ENCODE assay signal across 22 cellular contexts in the genomic region with DNA sequence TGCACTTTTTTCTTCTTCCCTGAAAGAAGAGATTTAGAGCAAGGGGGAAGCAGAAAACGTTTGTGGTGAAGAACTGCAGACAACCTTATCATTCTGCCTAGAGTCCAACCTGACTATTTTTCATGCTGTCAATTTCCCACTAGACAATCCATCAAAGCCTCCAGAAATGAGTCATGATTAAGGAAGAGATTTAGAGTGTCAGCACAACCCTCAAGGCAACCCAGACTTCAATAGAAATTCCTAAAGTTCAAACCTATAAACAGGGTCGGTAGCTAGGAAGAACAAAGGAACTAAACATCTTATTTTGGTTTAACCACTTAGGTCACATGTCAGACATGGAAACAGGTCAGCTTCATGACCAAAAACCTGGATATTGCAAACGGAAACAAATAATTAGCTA.
A peak's percentile ranks its signal among the peaks of the same experiment; 100 is the strongest.
DNase-seq lines count a peak whose midpoint lies in the region; ATAC-seq, FAIRE-seq and TF ChIP-seq lines count a peak whose summit lies in the region.
"Had no signal": no experiment of that assay in that cellular context is flagged by ENCODE, and none has a peak within 500 bp of the region (broad histone marks: within the 10 kb centered on the region; RNA-seq: fewer than 3 reads in every experiment).

No MANE protein-coding gene starts in this region.

- H3K4me1 ChIP-seq in HepG2 (ENCODE audit: insufficient read depth, low read length) (peaks cover 26% of the 10 kb centered on the region), right lobe of liver (no peaks in the 10 kb centered on the region), foreskin keratinocyte (peaks cover 14% of the 10 kb centered on the region)
- no peaks in the 10 kb centered on the region for H3K4me1 ChIP-seq in CD4-positive, alpha-beta memory T cell (ENCODE audit: insufficient read depth, low read length)
- H3K4me1 ChIP-seq: BLaER1 treated with 17β-estradiol and CSF1 and Interleukin-3, amounts not matched to agents 10 nM and 100 nM; body of pancreas; testis had no signal

- H3K36me3 ChIP-seq in HepG2 (replicated peaks in 1 of 2; ENCODE audit: control insufficient read depth in 1 of 2, insufficient read depth in 2 of 2, low read length in 2 of 2) (no peaks in the 10 kb centered on the region), right lobe of liver (no peaks in the 10 kb centered on the region)
- H3K36me3 ChIP-seq in CD4-positive, alpha-beta memory T cell (ENCODE audit: insufficient read depth, low read length): no peaks in the 10 kb centered on the region

- H3K4me3 Mint-ChIP-seq in type B pancreatic cell: peak overlapping the region; percentile 24
- no peak overlapping the region for H3K4me3 Mint-ChIP-seq in CD4-positive, alpha-beta memory T cell
- H3K4me3 Mint-ChIP-seq: activated naive CD8-positive, alpha-beta T cell treated with anti-CD3 and anti-CD28 coated beads, Interleukin-2, amount 10 ng/mL, durations not matched to agents 7 days and 5 days; T-helper 1 cell treated with Interleukin-12 subunit alpha and Interleukin-12 subunit beta and Interleukin-4 antibody, amounts not matched to agents 30 μg/mL and 1 μg/mL, for 36 hours had no signal

- H2AFZ ChIP-seq in HepG2 (ENCODE audit: low read length): no peak overlapping the region

- no peak for TF ChIP-seq EP300 in HepG2 (IDR thresholded peaks at IDR 0.05; ENCODE audit: low read depth in 2 of 2, low read length in 2 of 2)
- TF ChIP-seq EP300 in HepG2 (CRISPR knock-in tag; IDR thresholded peaks at IDR 0.05; ENCODE audit: borderline replicate concordance): no peak

- TF ChIP-seq CTCF in HepG2 (CRISPR knock-in tag; IDR thresholded peaks at IDR 0.05) (no peak), right lobe of liver (IDR thresholded peaks at IDR 0.05) (no peak), foreskin keratinocyte (conservative IDR thresholded peaks at IDR 0.05) (no peak), type B pancreatic cell (conservative IDR thresholded peaks at IDR 0.05) (no peak)

- H4K20me1 ChIP-seq in HepG2 (ENCODE audit: insufficient read depth, low read length): no peaks in the 10 kb centered on the region
- H4K20me1 ChIP-seq: BLaER1 treated with 17β-estradiol and CSF1 and Interleukin-3, amounts not matched to agents 10 nM and 100 nM had no signal

- in situ Hi-C loops in HepG2 (cut with HindIII; ENCODE audit: extremely low pct_ligation_motif_present, low pct_unique_long_range_greater_than_20kb): no loop called here

- POLR2A ChIA-PET in HepG2 (lab: Yijun Ruan, JAX): interaction anchor here (1.3 to 1.6 kb wide), 2 partner anchors 20 to 36 kb away, joined by 5 read pairs; no protein-coding TSS in a partner anchor
- POLR2A ChIA-PET in CD4-positive, alpha-beta memory T cell (lab: Charles Lee; ENCODE audit: partially characterized antibody): no interaction called here

- H3K4me2 ChIP-seq in HepG2 (ENCODE audit: low read depth, low read length): peak overlapping the region; percentile 53
- H3K4me2 ChIP-seq: BLaER1 treated with 17β-estradiol and CSF1 and Interleukin-3, amounts not matched to agents 10 nM and 100 nM had no signal

- H3K79me2 ChIP-seq in HepG2 (ENCODE audit: insufficient read depth, low read length): no peaks in the 10 kb centered on the region

- no TSS peak for BruUV-seq in HepG2 (replicated peaks; lab: Mats Ljungman, UMichigan)

- ATAC-seq in HepG2 (no peak), right lobe of liver (no peak), foreskin keratinocyte (peak; percentile 62), GM18502 (IDR thresholded peaks at IDR 0.05; ENCODE audit: poor library complexity, unreplicated experiment) (no peak)
- ATAC-seq: body of pancreas had no signal

- CTCF ChIA-PET in HepG2 (lab: Yijun Ruan, JAX; ENCODE audit: low intra/inter-chr PET ratio, low total read pairs): no interaction called here
- CTCF ChIA-PET in CD4-positive, alpha-beta memory T cell (lab: Charles Lee; ENCODE audit: partially characterized antibody): no interaction called here

- DNase-seq in HepG2 (ENCODE audit: low spot score) (peak; percentile 52), right lobe of liver (no peak), SW480 (ENCODE audit: low spot score) (peak; percentile 66), foreskin keratinocyte (peak in 1 of 2 donors; percentile 46), type B pancreatic cell (ENCODE audit: extremely low spot score, unreplicated experiment) (no peak), GOT3 (lab: John Stamatoyannopoulos, UW) (no peak)
- no peak for DNase-seq in CD4-positive, alpha-beta memory T cell
- DNase-seq: activated naive CD8-positive, alpha-beta T cell treated with anti-CD3 and anti-CD28 coated beads, Interleukin-2, amount 10 ng/mL, durations not matched to agents 7 days and 5 days; body of pancreas; heart left ventricle; left ventricle myocardium superior; MM.1S; NCI-H1436; NCI-H774; SIG-M5; stimulated activated CD4-positive, alpha-beta T cell treated with anti-CD3 and anti-CD28 coated beads, Interleukin-1b, Interleukin-23, amount 100 ng/mL, for 48 hours; testis had no signal

- H3K27me3 ChIP-seq in HepG2 (ENCODE audit: control insufficient read depth in 1 of 2, insufficient read depth in 2 of 2, low read length in 2 of 2): no peaks in the 10 kb centered on the region
- H3K27me3 ChIP-seq in right lobe of liver: no peaks in the 10 kb centered on the region
- H3K27me3 ChIP-seq in foreskin keratinocyte: no peaks in the 10 kb centered on the region
- H3K27me3 ChIP-seq in CD4-positive, alpha-beta memory T cell (ENCODE audit: insufficient read depth, low read length): no peaks in the 10 kb centered on the region
- H3K27me3 ChIP-seq: BLaER1 treated with 17β-estradiol and CSF1 and Interleukin-3, amounts not matched to agents 10 nM and 100 nM; body of pancreas; heart left ventricle; testis had no signal

- H3K27ac Mint-ChIP-seq in type B pancreatic cell: peak overlapping the region; percentile 66
- H3K27ac Mint-ChIP-seq in CD4-positive, alpha-beta memory T cell: peak overlapping the region in 1 of 7 donors; percentile 3
- H3K27ac Mint-ChIP-seq: activated naive CD8-positive, alpha-beta T cell treated with anti-CD3 and anti-CD28 coated beads, Interleukin-2, amount 10 ng/mL, durations not matched to agents 7 days and 5 days; T-helper 1 cell treated with Interleukin-12 subunit alpha and Interleukin-12 subunit beta and Interleukin-4 antibody, amounts not matched to agents 30 μg/mL and 1 μg/mL, for 36 hours had no signal

- H3K9me3 ChIP-seq in HepG2 (ENCODE audit: low read length) (no peaks in the 10 kb centered on the region), right lobe of liver (no peaks in the 10 kb centered on the region)
- no peaks in the 10 kb centered on the region for H3K9me3 ChIP-seq in CD4-positive, alpha-beta memory T cell (ENCODE audit: control insufficient read depth in 1 of 2, low read length in 2 of 2)
- H3K9me3 ChIP-seq: BLaER1 treated with 17β-estradiol and CSF1 and Interleukin-3, amounts not matched to agents 10 nM and 100 nM; body of pancreas; heart left ventricle; testis had no signal

- intact Hi-C loops in HepG2 (cut with micrococcal nuclease; ENCODE audit: unreplicated experiment) (loop anchor here (5.0 kb wide), 2 partner anchors 80 to 100 kb away; no protein-coding TSS in a partner anchor), right lobe of liver (cut with DNase I) (loop anchor here in 1 of 2 donors (10.0 kb wide), 1 partner anchor 298 kb away; the partner anchor contains the start of gene DLX2)
- intact Hi-C loops in CD4-positive, alpha-beta memory T cell (cut with micrococcal nuclease): no loop called here

- H3K27me3 Mint-ChIP-seq in type B pancreatic cell: no peaks in the 10 kb centered on the region
- no peaks in the 10 kb centered on the region for H3K27me3 Mint-ChIP-seq in CD4-positive, alpha-beta memory T cell
- H3K27me3 Mint-ChIP-seq: activated naive CD8-positive, alpha-beta T cell treated with anti-CD3 and anti-CD28 coated beads, Interleukin-2, amount 10 ng/mL, durations not matched to agents 7 days and 5 days had no signal

- FAIRE-seq in HepG2 (lab: Jason Lieb, UNC): no peak
- FAIRE-seq: colon had no signal

- H3K4me3 ChIP-seq in HepG2 (replicated peaks in 1 of 3; ENCODE audit: insufficient read depth in 1 of 3, low read depth in 2 of 3, low read length in 3 of 3): no peak overlapping the region
- no peak overlapping the region for H3K4me3 ChIP-seq in right lobe of liver
- H3K4me3 ChIP-seq in CD4-positive, alpha-beta memory T cell (ENCODE audit: low read length in 2 of 2): no peak overlapping the region
- H3K4me3 ChIP-seq: BLaER1 treated with 17β-estradiol and CSF1 and Interleukin-3, amounts not matched to agents 10 nM and 100 nM; body of pancreas; heart left ventricle; testis had no signal

- TF ChIP-seq POLR2A in HepG2 (IDR thresholded peaks at IDR 0.05; ENCODE audit: insufficient read depth in 1 of 2, low read depth in 2 of 2, low read length in 2 of 2) (no peak), right lobe of liver (IDR thresholded peaks at IDR 0.05) (no peak)

- H3K36me3 Mint-ChIP-seq in type B pancreatic cell: peaks cover 15% of the 10 kb centered on the region
- peaks cover 33 to 61% of the 10 kb centered on the region in 2 donors for H3K36me3 Mint-ChIP-seq in CD4-positive, alpha-beta memory T cell

- TF ChIP-seq RAD21 in HepG2 (CRISPR knock-in tag; IDR thresholded peaks at IDR 0.05): no peak

- H3K4me1 Mint-ChIP-seq in type B pancreatic cell (ENCODE audit: unreplicated experiment): peaks cover 19% of the 10 kb centered on the region
- H3K4me1 Mint-ChIP-seq in CD4-positive, alpha-beta memory T cell: no peaks in the 10 kb centered on the region

- H3K9ac ChIP-seq in HepG2 (ENCODE audit: insufficient read depth, low read depth, low read length): peak overlapping the region; percentile 45
- H3K9ac ChIP-seq: BLaER1 treated with 17β-estradiol and CSF1 and Interleukin-3, amounts not matched to agents 10 nM and 100 nM had no signal

- 10% methylated on average over 3 of the region's 3 CpGs for WGBS in HepG2 (ENCODE audit: low lambda C conversion rate)
- 19% methylated on average over 3 of the region's 3 CpGs for WGBS in right lobe of liver (ENCODE audit: insufficient coverage, low coverage, low lambda C conversion rate, missing lambda C conversion rate)

- H3K27ac ChIP-seq in HepG2 (ENCODE audit: extremely low read length, insufficient read depth, low read length) (peak overlapping the region; percentile 72), right lobe of liver (no peak overlapping the region), foreskin keratinocyte (no peak overlapping the region)
- H3K27ac ChIP-seq in CD4-positive, alpha-beta memory T cell (ENCODE audit: low read depth, low read length): no peak overlapping the region
- H3K27ac ChIP-seq: BLaER1 treated with 17β-estradiol and CSF1 and Interleukin-3, amounts not matched to agents 10 nM and 100 nM; body of pancreas; heart left ventricle; testis; VCaP had no signal

- H3K9me3 Mint-ChIP-seq in type B pancreatic cell: no peaks in the 10 kb centered on the region
- peaks cover 0 to 2% (median 0%) of the 10 kb centered on the region in 8 donors for H3K9me3 Mint-ChIP-seq in CD4-positive, alpha-beta memory T cell
- H3K9me3 Mint-ChIP-seq: activated naive CD8-positive, alpha-beta T cell treated with anti-CD3 and anti-CD28 coated beads, Interleukin-2, amount 10 ng/mL, durations not matched to agents 7 days and 5 days; T-helper 1 cell treated with Interleukin-12 subunit alpha and Interleukin-12 subunit beta and Interleukin-4 antibody, amounts not matched to agents 30 μg/mL and 1 μg/mL, for 36 hours had no signal

TF ChIP-seq in HepG2, 621 proteins besides CTCF, POLR2A, EP300 and RAD21 (continues in another document):
- TF ChIP-seq ELF3 (CRISPR knock-in tag; IDR thresholded peaks at IDR 0.05) (0 out of 2 replicates have a peak, but pooled peaks have one; percentile 5), FOSL2 (CRISPR knock-in tag; IDR thresholded peaks at IDR 0.05) (peak; percentile 32; the same call in 1 of the 2 replicates)

Comparison
In these comparisons a context has a peak if more than half of its experiments do, and no peak if none do; other contexts are left out.
1. DNase-seq: peak in HepG2 (single experiment) and SW480 (single experiment); none in right lobe of liver (0 of 3), type B pancreatic cell (single experiment), GOT3 (single experiment) and CD4-positive, alpha-beta memory T cell (0 of 5).